In genomic region chr4:140330311-140330900, GRCh38 we compare ENCODE assay signal across 8 cellular contexts. TPM values are rescaled to one million over a fixed set of nuclear protein-coding genes. Genes with fewer than 3 reads are reported as not detected.
DNase-seq lines count a peak whose midpoint lies in the region; ATAC-seq and TF ChIP-seq lines count a peak whose summit lies in the region.

No MANE protein-coding gene starts in this region.

- H3K27ac ChIP-seq in lung (ENCODE audit: low read depth in 1 of 2, low read length in 1 of 2): no peak overlapping the region

- no peak overlapping the region for H3K4me2 ChIP-seq in Loucy (ENCODE audit: low read depth, low read length, poor library complexity, severe bottlenecking)

- no peaks in the 10 kb centered on the region for H3K79me2 ChIP-seq in Loucy (ENCODE audit: insufficient read depth, low read length)

- no peak overlapping the region for H2AFZ ChIP-seq in Loucy (ENCODE audit: low read length)

- CTCF ChIA-PET in MCF 10A (lab: Yijun Ruan, JAX): interaction anchor here (0.5 to 6.9 kb wide), 37 partner anchors 11 to 1700 kb away, joined by 3 to 44 read pairs (median 5); no protein-coding TSS in a partner anchor

- no peaks in the 10 kb centered on the region for H3K4me1 Mint-ChIP-seq in MCF 10A (ENCODE audit: insufficient read depth, unreplicated experiment)

- no peaks in the 10 kb centered on the region for H3K27me3 ChIP-seq in Loucy (ENCODE audit: insufficient read depth, low read length, poor library complexity, severe bottlenecking)
- H3K27me3 ChIP-seq in lung (ENCODE audit: control insufficient read depth, insufficient read depth): no peaks in the 10 kb centered on the region

- H3K4me3 Mint-ChIP-seq in MCF 10A (ENCODE audit: unreplicated experiment): no peak overlapping the region

- H3K27ac Mint-ChIP-seq in MCF 10A (ENCODE audit: low read depth, unreplicated experiment): no peak overlapping the region

- H3K27me3 Mint-ChIP-seq in MCF 10A (ENCODE audit: insufficient read depth, unreplicated experiment): no peaks in the 10 kb centered on the region

- H3K9me3 Mint-ChIP-seq in MCF 10A (ENCODE audit: unreplicated experiment): no peaks in the 10 kb centered on the region

- H3K9me2 ChIP-seq in Loucy (replicated peaks; ENCODE audit: low read depth, low read length): no peaks in the 10 kb centered on the region

- H3K4me1 ChIP-seq in Loucy (ENCODE audit: insufficient read depth, low read length, poor library complexity, severe bottlenecking) (peaks cover 6% of the 10 kb centered on the region), lung (ENCODE audit: control insufficient read depth in 2 of 2, insufficient read depth in 2 of 2, low read length in 2 of 2) (no peaks in the 10 kb centered on the region)

- DNase-seq in COLO829 (ENCODE audit: low spot score) (peak; percentile 52), MCF 10A (ENCODE audit: unreplicated experiment) (peak; percentile 51), lung (ENCODE audit: low spot score) (no peak), UCSD-AML1 (lab: John Stamatoyannopoulos, UW; ENCODE audit: unreplicated experiment) (no peak)

- no peaks in the 10 kb centered on the region for H3K36me3 Mint-ChIP-seq in MCF 10A (ENCODE audit: insufficient read depth, unreplicated experiment)

- no peak overlapping the region for H3K9ac ChIP-seq in Loucy (ENCODE audit: low read depth, low read length, poor library complexity, severe bottlenecking)

- intact Hi-C loops in MCF 10A (cut with micrococcal nuclease): loop anchor here (1.0 kb wide), 3 partner anchors 280 to 554 kb away; no protein-coding TSS in a partner anchor

- ATAC-seq in lung (ENCODE audit: insufficient read depth, low FRiP score): no peak
- ATAC-seq in GM21529 (IDR thresholded peaks at IDR 0.05; ENCODE audit: unreplicated experiment): no peak
- no peak for ATAC-seq in GM21526 (IDR thresholded peaks at IDR 0.05; ENCODE audit: low FRiP score, unreplicated experiment)
- no peak for ATAC-seq in GM21360 (IDR thresholded peaks at IDR 0.05; ENCODE audit: unreplicated experiment)

- H3K4me3 ChIP-seq in Loucy (ENCODE audit: low read length, poor library complexity, severe bottlenecking) (no peak overlapping the region), lung (no peak overlapping the region)

- no peaks in the 10 kb centered on the region for H3F3A ChIP-seq in Loucy (ENCODE audit: low read depth)

- no peaks in the 10 kb centered on the region for H4K20me1 ChIP-seq in Loucy (ENCODE audit: insufficient read depth, low read length, poor library complexity, severe bottlenecking)

- TF ChIP-seq CTCF in Loucy (conservative IDR thresholded peaks at IDR 0.05; ENCODE audit: low read length): peak; percentile 71
- peak; percentile 49 for TF ChIP-seq CTCF in MCF 10A (IDR thresholded peaks at IDR 0.05; ENCODE audit: unreplicated experiment)
- TF ChIP-seq CTCF in lung (IDR thresholded peaks at IDR 0.05; ENCODE audit: control extremely low read depth, extremely low read depth): peak; percentile 7

- BruUV-seq in MCF 10A (replicated peaks; lab: Mats Ljungman, UMichigan): no TSS peak

- H3K9me3 ChIP-seq in Loucy (ENCODE audit: insufficient read depth, low read depth, low read length): no peaks in the 10 kb centered on the region
- H3K9me3 ChIP-seq in lung (ENCODE audit: control insufficient read depth in 2 of 2, insufficient read depth in 1 of 2, low read length in 1 of 2): no peaks in the 10 kb centered on the region

- 88 to 93% methylated on average over 1 of the region's 1 CpG for WGBS in lung, 2 donors

- no peaks in the 10 kb centered on the region for H3K36me3 ChIP-seq in Loucy (ENCODE audit: insufficient read depth, low read length)
- no peaks in the 10 kb centered on the region for H3K36me3 ChIP-seq in lung (ENCODE audit: control insufficient read depth in 2 of 2, insufficient read depth in 2 of 2, low read length in 2 of 2)

- POLR2A ChIA-PET in MCF 10A (lab: Yijun Ruan, JAX): interaction anchor here (0.7 to 0.8 kb wide), 2 partner anchors 23 to 79 kb away, joined by 3 to 4 read pairs; no protein-coding TSS in a partner anchor

RNA-seq across cellular contexts. Expression of gene SCOC, which starts 43.0 kb away (rescaled TPM):
- total RNA-seq in MCF 10A (2022) (49.2 and 57.5 TPM in 2 replicates), lung (10 to 100 TPM; 38.0 to 44.4 TPM)
- 10 to 100 TPM; 36.5 to 38.2 TPM for polyA plus RNA-seq in lung

Comparison
In these comparisons a context has a peak if more than half of its experiments do, and no peak if none do; other contexts are left out.
1. DNase-seq: peak in COLO829 (single experiment) and MCF 10A (single experiment); none in lung (single experiment) and UCSD-AML1 (single experiment).
2. CTCF ChIP-seq: peak in every context shown above with its lines; median percentile 71 in Loucy; 49 in MCF 10A; 7 in lung.